In genomic region chr11:1485504-1485885, GRCh38 we compare ENCODE assay signal across 15 cellular contexts. TPM values are rescaled to one million over a fixed set of nuclear protein-coding genes. Genes with fewer than 3 reads are reported as not detected.
DNase-seq lines count a peak whose midpoint lies in the region; ATAC-seq, FAIRE-seq and TF ChIP-seq lines count a peak whose summit lies in the region.
"Had no signal": no experiment of that assay in that cellular context is flagged by ENCODE, and none has a peak within 500 bp of the region (broad histone marks: within the 10 kb centered on the region; RNA-seq: fewer than 3 reads in every experiment).

No MANE protein-coding gene starts in this region.

- peak overlapping the region; percentile 78 for H3K4me2 ChIP-seq in BLaER1

- no peak for TF ChIP-seq CTCF in activated B cell treated with CpG ODN at 0.5 μM for 24 hours (IDR thresholded peaks at IDR 0.05)

- POLR2A ChIA-PET in activated B cell treated with CpG ODN at 0.5 μM for 24 hours (lab: Charles Lee): no interaction called here

- H3K27me3 ChIP-seq in BLaER1 (no peaks in the 10 kb centered on the region), skeletal muscle tissue (ENCODE audit: control insufficient read depth in 3 of 3, insufficient read depth in 3 of 3, low read length in 3 of 3) (no peaks in the 10 kb centered on the region)
- H3K27me3 ChIP-seq: MG63 had no signal

- no peaks in the 10 kb centered on the region for H3K9me3 Mint-ChIP-seq in activated B cell treated with CpG ODN at 0.5 μM for 24 hours
- H3K9me3 Mint-ChIP-seq: naive B cell had no signal

- no peak overlapping the region for H3K27ac ChIP-seq in BLaER1
- no peak overlapping the region for H3K27ac ChIP-seq in skeletal muscle tissue (ENCODE audit: low read depth, low read length)

- H3K4me1 ChIP-seq in BLaER1 (peaks cover 58% of the 10 kb centered on the region), skeletal muscle tissue (ENCODE audit: control insufficient read depth in 3 of 3, insufficient read depth in 3 of 3, low read length in 3 of 3) (peaks cover 59 to 85% (median 81%) of the 10 kb centered on the region in 3 donors)

- no peak overlapping the region for H3K9ac ChIP-seq in BLaER1
- peak overlapping the region in 2 of 3 donors; percentile 13 to 68 for H3K9ac ChIP-seq in skeletal muscle tissue (ENCODE audit: low read depth in 1 of 3, low read length in 3 of 3)

- CTCF ChIA-PET in activated B cell treated with CpG ODN at 0.5 μM for 24 hours (lab: Charles Lee): no interaction called here

- H3K4me3 Mint-ChIP-seq in activated B cell treated with CpG ODN at 0.5 μM for 24 hours: peak overlapping the region; percentile 41

- no peak overlapping the region for H3K27ac Mint-ChIP-seq in activated B cell treated with CpG ODN at 0.5 μM for 24 hours

- H3K4me3 ChIP-seq in BLaER1: no peak overlapping the region
- H3K4me3 ChIP-seq in skeletal muscle tissue (ENCODE audit: low read length in 3 of 3): peak overlapping the region in 2 of 3 donors; percentile 25 to 56
- H3K4me3 ChIP-seq: MG63 had no signal

- H3K27me3 Mint-ChIP-seq in activated B cell treated with CpG ODN at 0.5 μM for 24 hours: no peaks in the 10 kb centered on the region
- H3K27me3 Mint-ChIP-seq: naive B cell had no signal

- peaks cover 38% of the 10 kb centered on the region for H3K4me1 Mint-ChIP-seq in activated B cell treated with CpG ODN at 0.5 μM for 24 hours

- peaks cover 98% of the 10 kb centered on the region for H4K20me1 ChIP-seq in BLaER1

- intact Hi-C loops in activated B cell treated with CpG ODN at 0.5 μM for 24 hours (cut with micrococcal nuclease): loop anchor here (10.0 kb wide), 1 partner anchor 621 kb away; no protein-coding TSS in a partner anchor
- intact Hi-C loops in left ventricle myocardium superior (cut with micrococcal nuclease): no loop called here

- no peak for ATAC-seq in activated B cell treated with CpG ODN at 0.5 μM for 24 hours (ENCODE audit: low read depth)
- no peak for ATAC-seq in left ventricle myocardium superior

- peaks cover 4% of the 10 kb centered on the region for H3K36me3 Mint-ChIP-seq in activated B cell treated with CpG ODN at 0.5 μM for 24 hours (ENCODE audit: low read depth)
- H3K36me3 Mint-ChIP-seq: naive B cell had no signal

- no peak for TF ChIP-seq POLR2A in GM12892 (IDR thresholded peaks at IDR 0.05; ENCODE audit: low read depth, low read length)

- H3K36me3 ChIP-seq in BLaER1: peaks cover 24% of the 10 kb centered on the region
- no peaks in the 10 kb centered on the region for H3K36me3 ChIP-seq in skeletal muscle tissue (ENCODE audit: control insufficient read depth in 3 of 3, insufficient read depth in 3 of 3, low read length in 3 of 3)
- H3K36me3 ChIP-seq: MG63 had no signal

- H3K9me3 ChIP-seq in BLaER1: no peaks in the 10 kb centered on the region
- no peaks in the 10 kb centered on the region for H3K9me3 ChIP-seq in skeletal muscle tissue (ENCODE audit: control insufficient read depth in 3 of 3, low read length in 3 of 3)
- H3K9me3 ChIP-seq: MG63 had no signal

- no peak for FAIRE-seq in GM12892 (lab: Jason Lieb, UNC)

- no peak for DNase-seq in activated B cell treated with CpG ODN at 0.5 μM for 24 hours
- DNase-seq in left ventricle myocardium superior: peak; percentile 24
- no peak for DNase-seq in RKO (ENCODE audit: low spot score)
- no peak for DNase-seq in NK-92 (lab: John Stamatoyannopoulos, UW; ENCODE audit: unreplicated experiment)
- no peak for DNase-seq in GM12892 (ENCODE audit: insufficient read length)
- no peak for DNase-seq in activated effector memory CD4-positive, alpha-beta T cell treated with Interleukin-2 at 50 U/mL for 16 hours
- DNase-seq: foreskin melanocyte; MG63; naive B cell; NCI-H2081; NCI-H82; SHP77 treated with DMSO at 0.1 percent for 48 hours; stimulated activated naive CD4-positive, alpha-beta T cell had no signal

RNA-seq across cellular contexts. Expression of gene MOB2, which starts 1.1 kb away (rescaled TPM):
- 29.5 and 34.4 TPM in 2 replicates for total RNA-seq in activated B cell treated with CpG ODN at 0.5 μM for 24 hours
- 52.8 TPM for total RNA-seq in left ventricle myocardium superior
- 18.3 TPM for total RNA-seq in skeletal muscle tissue
- 13.3 TPM for polyA plus RNA-seq in GM12892 (2012; ENCODE audit: missing spikeins)
